ENCODE assay signal across 23 cellular contexts in genomic region chr2:191999101-191999836, GRCh38.
"Had no signal": no experiment of that assay in that cellular context is flagged by ENCODE, and none has a peak within 500 bp of the region (broad histone marks: within the 10 kb centered on the region; RNA-seq: fewer than 3 reads in every experiment).

No MANE protein-coding gene starts in this region.

- H3K9me3 ChIP-seq: esophagus squamous epithelium, lower lobe of right lung, neutrophil, tibial artery had no signal

- H3K27me3 ChIP-seq: esophagus squamous epithelium, neutrophil, tibial artery had no signal

- DNase-seq: activated CD4-positive, alpha-beta T cell treated with anti-CD3 and anti-CD28 coated beads, Interleukin-2, amount 50 U/mL, for 1 hour; activated CD8-positive, alpha-beta memory T cell treated with anti-CD3 and anti-CD28 coated beads, Interleukin-2, amount 50 U/mL, for 4 hours; activated effector memory CD4-positive, alpha-beta T cell treated with Interleukin-2 at 50 U/mL for 16 hours; activated naive CD4-positive, alpha-beta T cell treated with anti-CD3 and anti-CD28 coated beads, Interleukin-2, amount 50 U/mL, for 16 hours; activated T-cell treated with anti-CD3 and anti-CD28 coated beads, Interleukin-2, amount 50 U/mL, for 4 hours; effector CD8-positive, alpha-beta T cell; esophagus squamous epithelium; foreskin melanocyte; glutamatergic neuron; hippocampal formation; islet precursor cell; left colon; lower lobe of right lung; natural killer cell; stimulated activated CD8-positive, alpha-beta memory T cell treated with anti-CD3 and anti-CD28 coated beads, Interleukin-4, amount 100 ng/mL, for 48 hours; stimulated activated naive CD4-positive, alpha-beta T cell; substantia nigra; tibial artery had no signal

- FAIRE-seq: astrocyte, urothelium cell line had no signal

- H3K4me3 ChIP-seq: esophagus squamous epithelium, lower lobe of right lung, tibial artery had no signal

- H3K36me3 ChIP-seq: esophagus squamous epithelium, lower lobe of right lung, neutrophil, tibial artery had no signal

- ATAC-seq: activated CD4-positive, CD25-positive, alpha-beta regulatory T cell treated with anti-CD3 and anti-CD28 coated beads, Interleukin-2, amount 50 U/mL, for 24 hours; activated T-cell treated with anti-CD3 and anti-CD28 coated beads, Interleukin-2, amount 50 U/mL, for 4 hours; left colon; lower lobe of right lung; natural killer cell had no signal

- H3K27ac ChIP-seq: esophagus squamous epithelium, lower lobe of right lung, neutrophil, parathyroid adenoma, tibial artery had no signal

- H3K4me1 ChIP-seq: lower lobe of right lung, parathyroid adenoma, tibial artery had no signal
